ENCODE assay signal across 19 cellular contexts in genomic region chr9:129133067-129133466, GRCh38. TPM values are rescaled to one million over a fixed set of nuclear protein-coding genes. Genes with fewer than 3 reads are reported as not detected.
DNase-seq lines count a peak whose midpoint lies in the region; ATAC-seq, FAIRE-seq and TF ChIP-seq lines count a peak whose summit lies in the region.
"Had no signal": no experiment of that assay in that cellular context is flagged by ENCODE, and none has a peak within 500 bp of the region (broad histone marks: within the 10 kb centered on the region; RNA-seq: fewer than 3 reads in every experiment).

No MANE protein-coding gene starts in this region.

- H3K4me3 ChIP-seq in BLaER1 (no peak overlapping the region), H7 (ENCODE audit: insufficient read depth, low read depth, low read length) (no peak overlapping the region), adipocyte (ENCODE audit: low read length) (no peak overlapping the region), osteoblast (ENCODE audit: insufficient read depth, low read length) (no peak overlapping the region), small intestine (ENCODE audit: low read depth in 1 of 2, low read length in 2 of 2) (no peak overlapping the region)

- H3K9ac ChIP-seq in BLaER1 = no peak overlapping the region
- peak overlapping the region; percentile 43 for H3K9ac ChIP-seq in adipocyte (ENCODE audit: low read length)

- H3K79me2 ChIP-seq in osteoblast (ENCODE audit: insufficient read depth, low read length) = no peaks in the 10 kb centered on the region

- no peak overlapping the region for H2AFZ ChIP-seq in osteoblast (ENCODE audit: low read length)

- H3K36me3 ChIP-seq in BLaER1 (peaks cover 96% of the 10 kb centered on the region), H7 (replicated peaks; ENCODE audit: control insufficient read depth, insufficient read depth, low read length) (peaks cover 23% of the 10 kb centered on the region), adipocyte (ENCODE audit: control insufficient read depth, insufficient read depth, low read length, severe bottlenecking) (peaks cover 29% of the 10 kb centered on the region), osteoblast (ENCODE audit: insufficient read depth, low read length) (peaks cover 56% of the 10 kb centered on the region), small intestine (ENCODE audit: control insufficient read depth in 2 of 2, insufficient read depth in 2 of 2, low read length in 2 of 2) (peaks cover 8 to 16% of the 10 kb centered on the region in 2 donors)

- FAIRE-seq in small intestine (lab: Jason Lieb, UNC) = no peak
- FAIRE-seq: GM12891, GM18507 had no signal

- H3K4me1 ChIP-seq in BLaER1 (peaks cover 10% of the 10 kb centered on the region), adipocyte (ENCODE audit: control insufficient read depth, insufficient read depth, low read length) (peaks cover 8% of the 10 kb centered on the region), osteoblast (ENCODE audit: insufficient read depth, low read length) (peaks cover 4% of the 10 kb centered on the region), small intestine (ENCODE audit: control insufficient read depth in 2 of 2, insufficient read depth in 1 of 2, low read depth in 1 of 2, low read length in 1 of 2) (no peaks in the 10 kb centered on the region)

- 82 to 92% (median 89%) methylated on average over 4 of the region's 4 CpGs for WGBS in small intestine, 3 donors

- H3K27ac ChIP-seq in BLaER1 (0 out of 2 replicates have a peak overlapping the region, but pooled peaks have one; percentile 32), osteoblast (ENCODE audit: low read depth, low read length) (no peak overlapping the region), small intestine (ENCODE audit: low read depth in 1 of 2, low read length in 1 of 2) (no peak overlapping the region)

- H3K27me3 ChIP-seq in BLaER1 = no peaks in the 10 kb centered on the region
- no peaks in the 10 kb centered on the region for H3K27me3 ChIP-seq in H7 (ENCODE audit: control insufficient read depth, insufficient read depth, low read length)
- no peaks in the 10 kb centered on the region for H3K27me3 ChIP-seq in adipocyte (replicated peaks; ENCODE audit: control insufficient read depth, insufficient read depth, low read length)
- H3K27me3 ChIP-seq in osteoblast (ENCODE audit: insufficient read depth, low read length) = no peaks in the 10 kb centered on the region
- no peaks in the 10 kb centered on the region for H3K27me3 ChIP-seq in small intestine (ENCODE audit: control insufficient read depth in 2 of 2, insufficient read depth in 2 of 2, low read length in 2 of 2)

- H3K9me3 ChIP-seq in BLaER1 (no peaks in the 10 kb centered on the region), adipocyte (ENCODE audit: control insufficient read depth, low read length) (no peaks in the 10 kb centered on the region), osteoblast (ENCODE audit: low read depth, low read length) (no peaks in the 10 kb centered on the region), small intestine (ENCODE audit: control insufficient read depth, low read depth) (no peaks in the 10 kb centered on the region)

- no peak for TF ChIP-seq CTCF in osteoblast (IDR thresholded peaks at IDR 0.05; ENCODE audit: extremely low read depth, low read depth, low read length)

- H3K4me2 ChIP-seq in BLaER1 = no peak overlapping the region
- no peak overlapping the region for H3K4me2 ChIP-seq in osteoblast (ENCODE audit: insufficient read depth, low read length)

- peak; percentile 45 for DNase-seq in H7
- no peak for DNase-seq in adipocyte (ENCODE audit: low read depth)
- peak; percentile 74 for DNase-seq in osteoblast (ENCODE audit: insufficient read length, low spot score, missing footprints)
- no peak for DNase-seq in small intestine
- DNase-seq in AML-193 (lab: John Stamatoyannopoulos, UW) = no peak
- DNase-seq: COR-L47, DMS153, EL, NCI-H1417, NCI-H187, NCI-H2107, NCI-H2227 treated with DMSO at 0.1 percent for 48 hours, NCI-H524, PC-3, RPMI8226 had no signal

- H4K20me1 ChIP-seq in BLaER1 (peaks cover 13% of the 10 kb centered on the region; the same call in 1 of the 2 replicates), osteoblast (ENCODE audit: insufficient read depth, low read length) (no peaks in the 10 kb centered on the region)

- ATAC-seq in GM19452 (IDR thresholded peaks at IDR 0.05; ENCODE audit: unreplicated experiment) = no peak
- ATAC-seq: PC-3 had no signal

RNA-seq across cellular contexts. Expression of gene PTPA, which starts 21.9 kb away (rescaled TPM):
- total RNA-seq in H7 (2014; rRNA removed; shearing (Covaris generic)) = 160 and 166 TPM in 2 replicates
- 64.8 and 73.5 TPM in 2 replicates for total RNA-seq in osteoblast
- polyA plus RNA-seq in small intestine = 100 to 1,000 TPM in 1 of 3 donors, 10 to 100 TPM in 2; 50.8 to 113 (median 55.9) TPM

RNA-seq across cellular contexts. Expression of gene CRAT, which starts 22.5 kb away (rescaled TPM):
- 13.6 and 14.9 TPM in 2 replicates for total RNA-seq in H7 (2014; rRNA removed; shearing (Covaris generic))
- total RNA-seq in osteoblast = 64.8 and 79.6 TPM in 2 replicates
- 100 to 1,000 TPM in 2 of 3 donors, 10 to 100 TPM in 1; 55.0 to 122 (median 103) TPM for polyA plus RNA-seq in small intestine

RNA-seq across cellular contexts. Expression of gene IER5L, which starts 45.0 kb away (rescaled TPM):
- total RNA-seq in H7 (2014; rRNA removed; shearing (Covaris generic)) = 11.1 and 13.3 TPM in 2 replicates
- 86.1 and 104 TPM in 2 replicates for total RNA-seq in osteoblast
- polyA plus RNA-seq in small intestine = 1 to 10 TPM in 2 of 3 donors, under 1 TPM in 1; 0.89 to 7.0 (median 2.2) TPM

RNA-seq across cellular contexts. Expression of gene DOLPP1, which starts 52.2 kb away (rescaled TPM):
- 41.3 and 42.5 TPM in 2 replicates for total RNA-seq in H7 (2014; rRNA removed; shearing (Covaris generic))
- total RNA-seq in osteoblast = 10.3 and 10.5 TPM in 2 replicates
- 10 to 100 TPM; 28.4 to 34.9 (median 28.6) TPM for polyA plus RNA-seq in small intestine

Comparison
In these comparisons a context has a peak if more than half of its experiments do, and no peak if none do; other contexts are left out.
1. DNase-seq: peak in H7 (single experiment) and osteoblast (single experiment); none in adipocyte (single experiment), small intestine (single experiment) and AML-193 (0 of 2).